In genomic region chrX:149611619-149612018, GRCh38 we compare ENCODE assay signal across 29 cellular contexts. TPM values are rescaled to one million over a fixed set of nuclear protein-coding genes. Genes with fewer than 3 reads are reported as not detected.
"Had no signal": no experiment of that assay in that cellular context is flagged by ENCODE, and none has a peak within 500 bp of the region (broad histone marks: within the 10 kb centered on the region; RNA-seq: fewer than 3 reads in every experiment).

No MANE protein-coding gene starts in this region.

- H3K36me3 ChIP-seq: MG63, Peyer's patch had no signal

- H3K9me3 Mint-ChIP-seq: activated CD4-positive, alpha-beta T cell treated with anti-CD3 and anti-CD28 coated beads, Interleukin-2, amount 10 ng/mL, durations not matched to agents 7 days and 5 days; activated naive CD4-positive, alpha-beta T cell treated with anti-CD3 and anti-CD28 coated beads, Interleukin-2, amount 10 ng/mL, durations not matched to agents 7 days and 5 days; T-cell had no signal

- H3K27me3 ChIP-seq: MG63, Peyer's patch had no signal

- DNase-seq: activated CD4-positive, alpha-beta T cell treated with anti-CD3 and anti-CD28 coated beads for 36 hours; activated CD4-positive, alpha-beta T cell treated with anti-CD3 and anti-CD28 coated beads, Interleukin-2, amount 10 ng/mL, durations not matched to agents 7 days and 5 days; activated CD4-positive, alpha-beta T cell treated with anti-CD3 and anti-CD28 coated beads, Interleukin-2, amount 50 U/mL, for 48 hours; activated CD8-positive, alpha-beta memory T cell treated with anti-CD3 and anti-CD28 coated beads for 24 hours; activated CD8-positive, alpha-beta memory T cell treated with anti-CD3 and anti-CD28 coated beads, Interleukin-2, amount 10 ng/mL, durations not matched to agents 7 days and 5 days; activated CD8-positive, alpha-beta memory T cell treated with anti-CD3 and anti-CD28 coated beads, Interleukin-2, amount 50 U/mL, for 48 hours; activated effector memory CD4-positive, alpha-beta T cell treated with Interleukin-2 at 50 U/mL for 16 hours; activated naive CD4-positive, alpha-beta T cell treated with anti-CD3 and anti-CD28 coated beads, Interleukin-2, amount 10 ng/mL, durations not matched to agents 7 days and 5 days; activated T-cell treated with anti-CD3 and anti-CD28 coated beads, Interleukin-2, amount 50 U/mL, for 48 hours; aorta; caudate nucleus; cerebellar nuclear complex; KG1; MG63; NCI-H1092; NCI-H1436 treated with DMSO at 0.1 percent for 48 hours; NCI-H2029; NCI-H345; NCI-H524 treated with DMSO at 0.1 percent for 48 hours; Peyer's patch; RPMI8226; SHP77 treated with DMSO at 0.1 percent for 48 hours; T-cell; T-helper 17 cell; T-helper 9 cell had no signal

- H3K4me1 Mint-ChIP-seq: activated CD4-positive, alpha-beta T cell treated with anti-CD3 and anti-CD28 coated beads for 36 hours; activated CD4-positive, alpha-beta T cell treated with anti-CD3 and anti-CD28 coated beads, Interleukin-2, amount 10 ng/mL, durations not matched to agents 7 days and 5 days; activated naive CD4-positive, alpha-beta T cell treated with anti-CD3 and anti-CD28 coated beads, Interleukin-2, amount 10 ng/mL, durations not matched to agents 7 days and 5 days had no signal

- H3K4me3 Mint-ChIP-seq: activated CD4-positive, alpha-beta T cell treated with anti-CD3 and anti-CD28 coated beads for 36 hours; activated CD4-positive, alpha-beta T cell treated with anti-CD3 and anti-CD28 coated beads, Interleukin-2, amount 10 ng/mL, durations not matched to agents 7 days and 5 days; activated CD8-positive, alpha-beta memory T cell treated with anti-CD3 and anti-CD28 coated beads, Interleukin-2, amount 10 ng/mL, durations not matched to agents 7 days and 5 days; activated naive CD4-positive, alpha-beta T cell treated with anti-CD3 and anti-CD28 coated beads, Interleukin-2, amount 10 ng/mL, durations not matched to agents 7 days and 5 days; T-cell; T-helper 17 cell had no signal

- H3K4me1 ChIP-seq: Peyer's patch had no signal

- H3K27ac Mint-ChIP-seq: activated CD4-positive, alpha-beta T cell treated with anti-CD3 and anti-CD28 coated beads for 36 hours; activated CD4-positive, alpha-beta T cell treated with anti-CD3 and anti-CD28 coated beads, Interleukin-2, amount 10 ng/mL, durations not matched to agents 7 days and 5 days; activated CD8-positive, alpha-beta memory T cell treated with anti-CD3 and anti-CD28 coated beads, Interleukin-2, amount 10 ng/mL, durations not matched to agents 7 days and 5 days; activated naive CD4-positive, alpha-beta T cell treated with anti-CD3 and anti-CD28 coated beads, Interleukin-2, amount 10 ng/mL, durations not matched to agents 7 days and 5 days; T-cell; T-helper 17 cell had no signal

- H3K27me3 Mint-ChIP-seq: activated CD4-positive, alpha-beta T cell treated with anti-CD3 and anti-CD28 coated beads for 36 hours; activated CD4-positive, alpha-beta T cell treated with anti-CD3 and anti-CD28 coated beads, Interleukin-2, amount 10 ng/mL, durations not matched to agents 7 days and 5 days; activated CD8-positive, alpha-beta memory T cell treated with anti-CD3 and anti-CD28 coated beads, Interleukin-2, amount 10 ng/mL, durations not matched to agents 7 days and 5 days; activated naive CD4-positive, alpha-beta T cell treated with anti-CD3 and anti-CD28 coated beads, Interleukin-2, amount 10 ng/mL, durations not matched to agents 7 days and 5 days; T-helper 17 cell had no signal

- H3K27ac ChIP-seq: Peyer's patch had no signal

- H3K4me3 ChIP-seq: MG63, Peyer's patch had no signal

- H3K9me3 ChIP-seq: MG63, Peyer's patch had no signal

- ATAC-seq: activated CD4-positive, alpha-beta T cell treated with anti-CD3 and anti-CD28 coated beads for 36 hours; activated CD4-positive, CD25-positive, alpha-beta regulatory T cell treated with anti-CD3 and anti-CD28 coated beads, Interleukin-2, amount 50 U/mL, for 24 hours; activated CD8-positive, alpha-beta memory T cell treated with anti-CD3 and anti-CD28 coated beads, Interleukin-2, amount 10 ng/mL, durations not matched to agents 7 days and 5 days; SK-N-SH treated with all-trans-retinoic acid at 6 μM for 48 hours; T-cell; T-helper 17 cell had no signal

RNA-seq across cellular contexts. Expression of gene HSFX2, which starts 16.5 kb away (rescaled TPM):
- total RNA-seq: activated CD4-positive, alpha-beta T cell treated with anti-CD3 and anti-CD28 coated beads for 36 hours; aorta; NCI-H460; SK-MEL-5; T-cell; T-helper 17 cell had no signal

RNA-seq across cellular contexts. Expression of gene MAGEA9B, which starts 24.4 kb away (rescaled TPM):
- total RNA-seq: activated CD4-positive, alpha-beta T cell treated with anti-CD3 and anti-CD28 coated beads for 36 hours; activated CD4-positive, alpha-beta T cell treated with anti-CD3 and anti-CD28 coated beads, Interleukin-2, amount 10 ng/mL, durations not matched to agents 7 days and 5 days; activated CD8-positive, alpha-beta memory T cell treated with anti-CD3 and anti-CD28 coated beads, Interleukin-2, amount 10 ng/mL, durations not matched to agents 7 days and 5 days; aorta; Peyer's patch; SK-MEL-5; T-cell; T-helper 17 cell had no signal
